In genomic region chr2:156445311-156446218, GRCh38 we compare ENCODE assay signal across 9 cellular contexts. TPM values are rescaled to one million over a fixed set of nuclear protein-coding genes. Genes with fewer than 3 reads are reported as not detected.
A peak's percentile ranks its signal among the peaks of the same experiment; 100 is the strongest.
DNase-seq lines count a peak whose midpoint lies in the region; ATAC-seq and TF ChIP-seq lines count a peak whose summit lies in the region.
"Had no signal": no experiment of that assay in that cellular context is flagged by ENCODE, and none has a peak within 500 bp of the region (broad histone marks: within the 10 kb centered on the region; RNA-seq: fewer than 3 reads in every experiment).

No MANE protein-coding gene starts in this region.

- no peak overlapping the region for H3K56ac ChIP-seq in mesendoderm (ENCODE audit: low read length)

- peaks cover 4% of the 10 kb centered on the region for H3K79me2 ChIP-seq in mesendoderm (ENCODE audit: control insufficient read depth, insufficient read depth, low read length)

- H3K18ac ChIP-seq in mesendoderm (ENCODE audit: low read length): peak overlapping the region; percentile 18

- H3K4me1 Mint-ChIP-seq in glutamatergic neuron (ENCODE audit: low read depth, unreplicated experiment): peaks cover 5% of the 10 kb centered on the region

- no peak overlapping the region for H3K4ac ChIP-seq in mesendoderm (ENCODE audit: low read depth, low read length)

- H2BK120ac ChIP-seq in mesendoderm (ENCODE audit: low read depth, low read length): no peak overlapping the region

- no peak overlapping the region for H3K4me2 ChIP-seq in mesendoderm (ENCODE audit: low read length)

- H3K27me3 Mint-ChIP-seq in glutamatergic neuron (ENCODE audit: unreplicated experiment): peaks cover 2% of the 10 kb centered on the region

- TF ChIP-seq CTCF in RWPE2 (IDR thresholded peaks at IDR 0.05; ENCODE audit: poor library complexity, severe bottlenecking) (no peak), glutamatergic neuron (IDR thresholded peaks at IDR 0.05; ENCODE audit: partially characterized antibody, unreplicated experiment) (no peak), omental fat pad (IDR thresholded peaks at IDR 0.05) (no peak)

- H3K23ac ChIP-seq in mesendoderm (ENCODE audit: low read length): no peak overlapping the region

- H3K4me3 Mint-ChIP-seq in glutamatergic neuron (ENCODE audit: unreplicated experiment): no peak overlapping the region

- H3K27me3 ChIP-seq in RWPE2 (ENCODE audit: insufficient read depth, poor library complexity, severe bottlenecking): no peaks in the 10 kb centered on the region
- H3K27me3 ChIP-seq in mesendoderm (ENCODE audit: insufficient read depth, low read length, poor library complexity): no peaks in the 10 kb centered on the region

- no peak overlapping the region for H3K9ac ChIP-seq in mesendoderm (ENCODE audit: low read length)

- H4K5ac ChIP-seq in mesendoderm (ENCODE audit: low read length): no peak overlapping the region

- WGBS in mesendoderm (ENCODE audit: extremely low coverage, insufficient coverage, low lambda C conversion rate): no CpG with 5 or more reads among the region's 6 CpGs

- H3K27ac ChIP-seq in RWPE2 (ENCODE audit: poor library complexity, severe bottlenecking) (peak overlapping the region; percentile 43), mesendoderm (ENCODE audit: low read depth, low read length) (no peak overlapping the region)

- no peak overlapping the region for H3K4me3 ChIP-seq in RWPE2 (ENCODE audit: severe bottlenecking)
- H3K4me3 ChIP-seq in mesendoderm (ENCODE audit: low read length): no peak overlapping the region

- no peak overlapping the region for H4K8ac ChIP-seq in mesendoderm (ENCODE audit: low read depth, low read length)

- H2BK5ac ChIP-seq in mesendoderm (ENCODE audit: low read length): no peak overlapping the region

- peaks cover 4% of the 10 kb centered on the region for H3K79me1 ChIP-seq in mesendoderm (ENCODE audit: low read length)

- peaks cover 10% of the 10 kb centered on the region for H3K36me3 ChIP-seq in RWPE2 (ENCODE audit: low read depth)
- no peaks in the 10 kb centered on the region for H3K36me3 ChIP-seq in mesendoderm (ENCODE audit: control insufficient read depth, insufficient read depth, low read length)

- H3K9me3 ChIP-seq in RWPE2 (ENCODE audit: severe bottlenecking): no peaks in the 10 kb centered on the region

- H3K36me3 Mint-ChIP-seq in glutamatergic neuron (ENCODE audit: unreplicated experiment): peaks cover 6% of the 10 kb centered on the region

- no peak overlapping the region for H2BK15ac ChIP-seq in mesendoderm (replicated peaks; ENCODE audit: low read depth)

- no peak overlapping the region for H3K27ac Mint-ChIP-seq in glutamatergic neuron (ENCODE audit: unreplicated experiment)

- DNase-seq in RWPE2 (ENCODE audit: low spot score) (no peak), mesendoderm (peak; percentile 66), glutamatergic neuron (no peak), NCI-H2107 (lab: John Stamatoyannopoulos, UW) (no peak), omental fat pad (ENCODE audit: low spot score) (no peak), DMS 273 treated with DMSO at 0.1 percent for 48 hours (lab: John Stamatoyannopoulos, UW) (no peak)
- DNase-seq: stimulated activated naive CD8-positive, alpha-beta T cell treated with anti-CD3 and anti-CD28 coated beads, Interleukin-15, Interleukin-2, amounts not matched to agents 100 U/mL and 50 U/mL, for 24 hours had no signal

- H3K4me1 ChIP-seq in RWPE2 (ENCODE audit: insufficient read depth, poor library complexity, severe bottlenecking) (peaks cover 6% of the 10 kb centered on the region), mesendoderm (ENCODE audit: control insufficient read depth, low read depth, low read length) (no peaks in the 10 kb centered on the region)

- H3K9me3 Mint-ChIP-seq in glutamatergic neuron (ENCODE audit: unreplicated experiment): peaks cover 5% of the 10 kb centered on the region

- no peak overlapping the region for H2AK5ac ChIP-seq in mesendoderm (ENCODE audit: low read length)

- ATAC-seq in GM18517 (IDR thresholded peaks at IDR 0.05; ENCODE audit: unreplicated experiment): peak; percentile 84
- peak; percentile 73 for ATAC-seq in HG02678 (IDR thresholded peaks at IDR 0.05; ENCODE audit: unreplicated experiment)
- peak; percentile 74 for ATAC-seq in RWPE2 (ENCODE audit: low read depth)
- ATAC-seq in omental fat pad (ENCODE audit: low FRiP score): no peak
- ATAC-seq: stimulated activated naive CD8-positive, alpha-beta T cell treated with anti-CD3 and anti-CD28 coated beads, Interleukin-15, Interleukin-2, amounts not matched to agents 100 U/mL and 50 U/mL, for 24 hours had no signal

RNA-seq across cellular contexts. Expression of gene GPD2, which starts 9.4 kb away (rescaled TPM):
- polyA plus RNA-seq in mesendoderm (2013, experiment 1 of 2): 42.8 TPM
- 40.8 TPM for polyA plus RNA-seq in mesendoderm (2013, experiment 2 of 2)
- 26.2 TPM for total RNA-seq in glutamatergic neuron (ENCODE audit: unreplicated experiment)
- 10 to 100 TPM; 38.7 to 62.9 (median 40.7) TPM for total RNA-seq in omental fat pad
